Comparison of ENCODE assay signal across 1 cellular context in the genomic region with DNA sequence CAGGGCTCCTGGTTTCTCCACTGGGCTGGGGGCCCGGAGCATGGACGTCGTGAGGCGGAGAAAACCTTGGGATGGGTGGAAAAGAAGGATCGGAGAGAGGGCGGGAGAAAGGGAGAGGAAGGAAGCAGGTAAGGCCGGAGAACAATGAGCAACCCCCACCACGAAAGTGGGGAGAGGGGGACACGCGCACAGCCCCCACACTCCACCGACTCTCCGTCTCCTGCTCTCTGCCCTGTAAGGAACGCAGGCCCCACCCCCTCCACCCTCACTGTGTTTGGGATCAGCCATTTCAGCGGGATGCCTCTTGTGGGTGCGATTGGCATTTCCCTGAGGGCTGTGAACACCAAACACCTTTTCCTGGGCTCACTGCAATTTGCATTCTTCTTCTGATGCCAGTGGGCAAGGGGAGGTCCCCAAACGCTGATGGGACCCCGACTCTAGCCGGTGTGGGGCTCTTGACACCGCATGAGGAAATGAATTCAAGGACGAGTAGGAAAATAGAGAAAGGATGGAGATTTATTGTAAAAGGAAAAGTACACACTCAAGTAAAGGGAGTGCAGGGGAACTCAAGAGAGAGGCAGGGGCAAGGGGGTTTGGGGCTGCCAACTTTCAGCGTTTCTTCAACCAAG.
TF ChIP-seq lines count a peak whose summit lies in the region.

No MANE protein-coding gene starts in this region.

TF ChIP-seq in HepG2, 621 proteins besides CTCF, POLR2A, EP300 and RAD21:
- TF ChIP-seq IKZF1 (IDR thresholded peaks at IDR 0.05) (no peak), RFXAP (CRISPR knock-in tag; IDR thresholded peaks at IDR 0.05; ENCODE audit: borderline replicate concordance) (no peak), AHR (CRISPR knock-in tag; IDR thresholded peaks at IDR 0.05) (no peak), ZNF33A (CRISPR knock-in tag; IDR thresholded peaks at IDR 0.05; ENCODE audit: borderline replicate concordance) (no peak), ZNF605 (CRISPR knock-in tag; IDR thresholded peaks at IDR 0.05) (no peak), ZNF282 (IDR thresholded peaks at IDR 0.05; ENCODE audit: partially characterized antibody) (no peak), JUNB (CRISPR knock-in tag; IDR thresholded peaks at IDR 0.05; ENCODE audit: borderline replicate concordance) (no peak), ZNF441 (CRISPR knock-in tag; IDR thresholded peaks at IDR 0.05; ENCODE audit: borderline replicate concordance) (no peak)
- TF ChIP-seq, protein P1, sequence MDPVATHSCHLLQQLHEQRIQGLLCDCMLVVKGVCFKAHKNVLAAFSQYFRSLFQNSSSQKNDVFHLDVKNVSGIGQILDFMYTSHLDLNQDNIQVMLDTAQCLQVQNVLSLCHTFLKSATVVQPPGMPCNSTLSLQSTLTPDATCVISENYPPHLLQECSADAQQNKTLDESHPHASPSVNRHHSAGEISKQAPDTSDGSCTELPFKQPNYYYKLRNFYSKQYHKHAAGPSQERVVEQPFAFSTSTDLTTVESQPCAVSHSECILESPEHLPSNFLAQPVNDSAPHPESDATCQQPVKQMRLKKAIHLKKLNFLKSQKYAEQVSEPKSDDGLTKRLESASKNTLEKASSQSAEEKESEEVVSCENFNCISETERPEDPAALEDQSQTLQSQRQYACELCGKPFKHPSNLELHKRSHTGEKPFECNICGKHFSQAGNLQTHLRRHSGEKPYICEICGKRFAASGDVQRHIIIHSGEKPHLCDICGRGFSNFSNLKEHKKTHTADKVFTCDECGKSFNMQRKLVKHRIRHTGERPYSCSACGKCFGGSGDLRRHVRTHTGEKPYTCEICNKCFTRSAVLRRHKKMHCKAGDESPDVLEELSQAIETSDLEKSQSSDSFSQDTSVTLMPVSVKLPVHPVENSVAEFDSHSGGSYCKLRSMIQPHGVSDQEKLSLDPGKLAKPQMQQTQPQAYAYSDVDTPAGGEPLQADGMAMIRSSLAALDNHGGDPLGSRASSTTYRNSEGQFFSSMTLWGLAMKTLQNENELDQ (CRISPR knock-in tag; IDR thresholded peaks at IDR 0.05; ENCODE audit: borderline replicate concordance) = no peak
